ENCODE assay signal across 1 cellular context in genomic region chr6:5636210-5637030, GRCh38.
A peak's percentile ranks its signal among the peaks of the same experiment; 100 is the strongest.
TF ChIP-seq lines count a peak whose summit lies in the region.

No MANE protein-coding gene starts in this region.

TF ChIP-seq in HepG2, 621 proteins besides CTCF, POLR2A, EP300 and RAD21:
- TF ChIP-seq THAP9 (CRISPR knock-in tag; IDR thresholded peaks at IDR 0.05; ENCODE audit: borderline replicate concordance) (peak; percentile 100), ARNT (IDR thresholded peaks at IDR 0.05) (no peak), MZF1 (CRISPR knock-in tag; IDR thresholded peaks at IDR 0.05; ENCODE audit: borderline replicate concordance) (no peak), YY1 (IDR thresholded peaks at IDR 0.05; ENCODE audit: insufficient read depth, insufficient replicate concordance, low read depth, low read length) (peak; percentile 85), ATF7 (IDR thresholded peaks at IDR 0.05) (no peak), ATF7 (CRISPR knock-in tag; IDR thresholded peaks at IDR 0.05) (no peak)
